In genomic region chr16:10929097-10929496, GRCh38 we compare ENCODE assay signal across 2 cellular contexts. TPM values are rescaled to one million over a fixed set of nuclear protein-coding genes. Genes with fewer than 3 reads are reported as not detected.
"Had no signal": no experiment of that assay in that cellular context is flagged by ENCODE, and none has a peak within 500 bp of the region (broad histone marks: within the 10 kb centered on the region; RNA-seq: fewer than 3 reads in every experiment).

No MANE protein-coding gene starts in this region.

RNA-seq across cellular contexts. Expression of gene CIITA, which starts 52.1 kb away (rescaled TPM):
- total RNA-seq: astrocyte, bronchial epithelial cell had no signal
